ENCODE assay signal across 10 cellular contexts in the genomic region with DNA sequence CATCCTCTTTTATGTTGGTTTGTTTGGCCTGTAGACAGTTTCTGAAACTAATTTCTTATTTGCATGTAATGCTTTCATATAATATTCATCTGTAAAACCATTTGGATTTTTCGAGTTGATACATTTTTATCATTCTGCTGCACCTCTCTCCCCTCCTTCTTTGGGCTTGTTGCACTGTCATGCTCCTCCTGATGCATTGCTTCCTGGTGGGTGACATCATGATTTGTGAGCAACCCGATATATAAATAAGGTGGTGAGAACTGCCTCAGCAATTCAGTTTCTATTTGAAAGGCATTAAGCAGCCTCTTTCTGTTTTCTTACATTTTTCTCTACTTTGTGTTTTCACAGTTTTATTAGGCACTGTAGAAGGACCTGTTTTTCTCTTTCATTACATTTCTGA.
DNase-seq lines count a peak whose midpoint lies in the region; ATAC-seq and TF ChIP-seq lines count a peak whose summit lies in the region.
"Had no signal": no experiment of that assay in that cellular context is flagged by ENCODE, and none has a peak within 500 bp of the region (broad histone marks: within the 10 kb centered on the region; RNA-seq: fewer than 3 reads in every experiment).

No MANE protein-coding gene starts in this region.

- H3K79me1 ChIP-seq in mesendoderm (ENCODE audit: low read length): no peaks in the 10 kb centered on the region

- no peak overlapping the region for H2BK5ac ChIP-seq in mesendoderm (ENCODE audit: low read length)

- H3K56ac ChIP-seq in mesendoderm (ENCODE audit: low read length): no peak overlapping the region

- no peak overlapping the region for H4K5ac ChIP-seq in mesendoderm (ENCODE audit: low read length)

- H3K4ac ChIP-seq in mesendoderm (ENCODE audit: low read depth, low read length): no peak overlapping the region

- H3K27ac ChIP-seq in RWPE1 (no peak overlapping the region), mesendoderm (ENCODE audit: low read depth, low read length) (no peak overlapping the region), coronary artery (no peak overlapping the region)
- H3K27ac ChIP-seq: BLaER1, left ventricle myocardium inferior had no signal

- TF ChIP-seq CTCF in RWPE1 (conservative IDR thresholded peaks at IDR 0.05; ENCODE audit: low read depth) (no peak), coronary artery (IDR thresholded peaks at IDR 0.05) (no peak)

- H4K8ac ChIP-seq in mesendoderm (ENCODE audit: low read depth, low read length): no peak overlapping the region

- no peaks in the 10 kb centered on the region for H3K79me2 ChIP-seq in mesendoderm (ENCODE audit: control insufficient read depth, insufficient read depth, low read length)

- CTCF ChIA-PET in RWPE1 (lab: Yijun Ruan, JAX): no interaction called here

- POLR2A ChIA-PET in RWPE1 (lab: Yijun Ruan, JAX; ENCODE audit: low non-redundant PET): no interaction called here

- H3K18ac ChIP-seq in mesendoderm (ENCODE audit: low read length): no peak overlapping the region

- H2BK120ac ChIP-seq in mesendoderm (ENCODE audit: low read depth, low read length): no peak overlapping the region

- no peak overlapping the region for H2BK15ac ChIP-seq in mesendoderm (replicated peaks; ENCODE audit: low read depth)

- peak; percentile 53 for ATAC-seq in HG02642 (IDR thresholded peaks at IDR 0.05; ENCODE audit: poor library complexity, unreplicated experiment)

- WGBS in mesendoderm (ENCODE audit: extremely low coverage, insufficient coverage, low lambda C conversion rate): no CpG with 5 or more reads among the region's 2 CpGs

- no peaks in the 10 kb centered on the region for H3K4me1 ChIP-seq in mesendoderm (ENCODE audit: control insufficient read depth, low read depth, low read length)
- H3K4me1 ChIP-seq: BLaER1, left ventricle myocardium inferior had no signal

- H3K27me3 ChIP-seq in mesendoderm (ENCODE audit: insufficient read depth, low read length, poor library complexity): no peaks in the 10 kb centered on the region

- H3K9ac ChIP-seq in mesendoderm (ENCODE audit: low read length): no peak overlapping the region
- H3K9ac ChIP-seq: BLaER1 had no signal

- DNase-seq in NCI-H748 (lab: John Stamatoyannopoulos, UW; ENCODE audit: unreplicated experiment) (peak; percentile 2), NCI-H748 treated with DMSO at 0.1 percent for 48 hours (lab: John Stamatoyannopoulos, UW) (no peak), RWPE1 (ENCODE audit: low spot score) (peak; percentile 6), mesendoderm (peak; percentile 62), CD1c-positive myeloid dendritic cell (ENCODE audit: extremely low spot score) (no peak), coronary artery (ENCODE audit: low spot score) (no peak), SKM-1 (lab: John Stamatoyannopoulos, UW; ENCODE audit: unreplicated experiment) (no peak)
- DNase-seq: left ventricle myocardium inferior had no signal

- no peaks in the 10 kb centered on the region for H3K36me3 ChIP-seq in mesendoderm (ENCODE audit: control insufficient read depth, insufficient read depth, low read length)
- H3K36me3 ChIP-seq: BLaER1, left ventricle myocardium inferior had no signal

- no peak overlapping the region for H3K4me2 ChIP-seq in mesendoderm (ENCODE audit: low read length)
- H3K4me2 ChIP-seq: BLaER1 had no signal

- no peak overlapping the region for H2AK5ac ChIP-seq in mesendoderm (ENCODE audit: low read length)

- H3K23ac ChIP-seq in mesendoderm (ENCODE audit: low read length): no peak overlapping the region

- no peak overlapping the region for H3K4me3 ChIP-seq in mesendoderm (ENCODE audit: low read length)
- no peak overlapping the region for H3K4me3 ChIP-seq in coronary artery
- H3K4me3 ChIP-seq: BLaER1, left ventricle myocardium inferior had no signal

Comparison
In these comparisons a context has a peak if more than half of its experiments do, and no peak if none do; other contexts are left out.
1. DNase-seq: peak in NCI-H748 (single experiment), RWPE1 (single experiment) and mesendoderm (single experiment); none in NCI-H748 treated with DMSO at 0.1 percent for 48 hours (single experiment), CD1c-positive myeloid dendritic cell (single experiment), coronary artery (single experiment) and SKM-1 (single experiment).